ENCODE assay signal across 1 cellular context in genomic region chr3:184417619-184418327, GRCh38.
TF ChIP-seq lines count a peak whose summit lies in the region.

No MANE protein-coding gene starts in this region.

TF ChIP-seq in K562, 482 proteins besides CTCF, POLR2A, EP300 and RAD21 (continued from another document):
- TF ChIP-seq VEZF1 (CRISPR knock-in tag; IDR thresholded peaks at IDR 0.05) (no peak), RBM17 (IDR thresholded peaks at IDR 0.05; ENCODE audit: borderline replicate concordance, low read depth, low read length) (no peak), KDM1A (IDR thresholded peaks at IDR 0.05) (no peak), SRSF9 (IDR thresholded peaks at IDR 0.05; ENCODE audit: borderline replicate concordance, low read depth, low read length) (no peak)
